ENCODE assay signal across 1 cellular context in the genomic region with DNA sequence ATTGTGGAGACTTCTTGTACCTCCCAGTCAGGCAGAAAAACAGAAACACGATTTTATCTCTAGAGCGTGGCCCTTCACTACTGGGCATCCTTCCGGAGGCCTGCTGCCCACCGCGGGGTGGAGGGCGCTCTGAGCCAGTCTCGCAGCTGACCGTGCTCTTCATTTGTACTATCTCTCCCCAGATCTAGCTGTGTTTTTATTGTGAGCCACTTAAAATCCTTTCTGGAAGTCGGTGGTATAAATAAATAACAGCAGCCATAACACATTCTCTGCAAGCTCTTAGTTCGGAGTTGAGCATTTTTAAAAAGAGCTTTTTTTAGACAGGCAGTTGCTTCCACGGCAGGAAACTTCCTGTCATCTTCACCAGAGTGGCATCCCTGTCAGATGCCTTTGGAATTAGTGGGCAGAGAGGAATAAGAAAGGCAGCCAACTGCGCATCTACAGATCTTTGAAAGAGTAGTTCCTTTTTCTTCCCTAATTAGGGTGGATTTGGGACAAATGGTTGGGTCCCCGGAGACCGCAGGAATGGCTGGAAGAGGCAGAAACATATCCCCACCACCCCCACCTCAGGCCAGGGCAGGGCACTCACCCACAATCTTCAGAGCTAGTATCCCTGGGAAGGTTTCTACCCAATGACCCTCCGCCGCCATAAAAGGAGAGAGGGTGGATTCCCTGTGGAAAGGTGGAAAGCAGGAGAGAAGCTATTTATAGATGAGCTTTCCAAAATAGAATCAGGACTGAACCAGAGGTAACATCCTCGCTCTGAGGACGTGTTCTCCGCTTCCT.
TF ChIP-seq lines count a peak whose summit lies in the region.

No MANE protein-coding gene starts in this region.

TF ChIP-seq in IMR-90, 13 proteins besides CTCF, POLR2A, EP300 and RAD21:
- TF ChIP-seq, protein P1, sequence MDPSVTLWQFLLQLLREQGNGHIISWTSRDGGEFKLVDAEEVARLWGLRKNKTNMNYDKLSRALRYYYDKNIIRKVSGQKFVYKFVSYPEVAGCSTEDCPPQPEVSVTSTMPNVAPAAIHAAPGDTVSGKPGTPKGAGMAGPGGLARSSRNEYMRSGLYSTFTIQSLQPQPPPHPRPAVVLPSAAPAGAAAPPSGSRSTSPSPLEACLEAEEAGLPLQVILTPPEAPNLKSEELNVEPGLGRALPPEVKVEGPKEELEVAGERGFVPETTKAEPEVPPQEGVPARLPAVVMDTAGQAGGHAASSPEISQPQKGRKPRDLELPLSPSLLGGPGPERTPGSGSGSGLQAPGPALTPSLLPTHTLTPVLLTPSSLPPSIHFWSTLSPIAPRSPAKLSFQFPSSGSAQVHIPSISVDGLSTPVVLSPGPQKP (IDR thresholded peaks at IDR 0.05; ENCODE audit: borderline replicate concordance, low read depth, low read length), result no peak
- TF ChIP-seq RCOR1 (IDR thresholded peaks at IDR 0.05; ENCODE audit: insufficient replicate concordance, low read length), result no peak
- TF ChIP-seq NFE2L2 (IDR thresholded peaks at IDR 0.05; ENCODE audit: low read depth, low read length), result no peak
- TF ChIP-seq RFX5 (IDR thresholded peaks at IDR 0.05; ENCODE audit: low read depth, low read length), result no peak
- no peak for TF ChIP-seq SMC3 (IDR thresholded peaks at IDR 0.05; ENCODE audit: low read depth, low read length)
- TF ChIP-seq CEBPB (IDR thresholded peaks at IDR 0.05; ENCODE audit: low read depth, low read length), result no peak
- TF ChIP-seq MAZ (IDR thresholded peaks at IDR 0.05; ENCODE audit: borderline replicate concordance, low read depth, low read length), result no peak
- no peak for TF ChIP-seq BHLHE40 (IDR thresholded peaks at IDR 0.05; ENCODE audit: low read depth, low read length)
- TF ChIP-seq FOS (IDR thresholded peaks at IDR 0.05; ENCODE audit: low read depth, low read length), result no peak
- no peak for TF ChIP-seq MXI1 (IDR thresholded peaks at IDR 0.05; ENCODE audit: borderline replicate concordance, low read depth, low read length)
- TF ChIP-seq, protein P2, sequence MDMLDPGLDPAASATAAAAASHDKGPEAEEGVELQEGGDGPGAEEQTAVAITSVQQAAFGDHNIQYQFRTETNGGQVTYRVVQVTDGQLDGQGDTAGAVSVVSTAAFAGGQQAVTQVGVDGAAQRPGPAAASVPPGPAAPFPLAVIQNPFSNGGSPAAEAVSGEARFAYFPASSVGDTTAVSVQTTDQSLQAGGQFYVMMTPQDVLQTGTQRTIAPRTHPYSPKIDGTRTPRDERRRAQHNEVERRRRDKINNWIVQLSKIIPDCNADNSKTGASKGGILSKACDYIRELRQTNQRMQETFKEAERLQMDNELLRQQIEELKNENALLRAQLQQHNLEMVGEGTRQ (IDR thresholded peaks at IDR 0.05; ENCODE audit: low read depth, low read length), result no peak
- no peak for TF ChIP-seq CHD1 (IDR thresholded peaks at IDR 0.05; ENCODE audit: low read depth, low read length)
- TF ChIP-seq MAFK (IDR thresholded peaks at IDR 0.05; ENCODE audit: low read depth, low read length), result no peak
